Comparison of ENCODE assay signal across 22 cellular contexts in the genomic region with DNA sequence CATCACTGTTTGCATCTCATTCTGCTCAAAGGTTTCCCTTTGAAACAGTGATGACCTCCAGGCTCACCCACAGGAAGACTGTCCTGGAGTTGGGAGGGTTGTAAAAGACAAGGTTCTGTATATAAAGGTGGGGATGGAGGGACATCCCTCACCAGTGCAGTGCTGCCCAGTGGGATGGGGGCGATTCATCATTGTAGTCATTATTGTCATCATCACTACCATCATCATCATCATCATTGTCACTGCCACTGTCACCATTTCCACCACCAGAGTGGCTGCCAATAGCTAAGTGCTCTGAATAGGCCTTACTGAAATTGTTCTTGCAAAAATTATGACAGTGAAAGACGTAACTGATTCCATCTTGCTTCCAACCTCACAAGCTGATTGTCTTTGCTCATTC. TPM values are rescaled to one million over a fixed set of nuclear protein-coding genes. Genes with fewer than 3 reads are reported as not detected.
DNase-seq lines count a peak whose midpoint lies in the region; ATAC-seq, FAIRE-seq and TF ChIP-seq lines count a peak whose summit lies in the region.
"Had no signal": no experiment of that assay in that cellular context is flagged by ENCODE, and none has a peak within 500 bp of the region (broad histone marks: within the 10 kb centered on the region; RNA-seq: fewer than 3 reads in every experiment).

No MANE protein-coding gene starts in this region.

- no peak for DNase-seq in activated T-cell treated with anti-CD3 and anti-CD28 coated beads, Interleukin-2, amount 50 U/mL, for 72 hours
- no peak for DNase-seq in activated T-cell treated with anti-CD3 and anti-CD28 coated beads, Interleukin-2, amount 50 U/mL, for 24 hours
- peak; percentile 10 for DNase-seq in stimulated activated CD4-positive, alpha-beta T cell treated with anti-CD3 and anti-CD28 coated beads, Interleukin-1b, Interleukin-23, amount 100 ng/mL, for 48 hours
- no peak for DNase-seq in stimulated activated CD4-positive, alpha-beta T cell treated with anti-CD3 and anti-CD28 coated beads, Interleukin-2, amount 100 ng/mL, for 48 hours
- DNase-seq in neural progenitor cell (ENCODE audit: low spot score) (no peak), urothelium cell line (ENCODE audit: low spot score) (no peak), A172 (ENCODE audit: low spot score) (no peak)
- DNase-seq: Calu3; CD4-positive, alpha-beta memory T cell; COR-L47; DMS53; DMS79 treated with DMSO at 0.1 percent for 48 hours; GF-D8; H9 had no signal

- no peak overlapping the region for H2AFZ ChIP-seq in neural progenitor cell (replicated peaks)
- H2AFZ ChIP-seq: GM23338 had no signal

- H3K9me3 ChIP-seq in neural progenitor cell (ENCODE audit: low read depth), result no peaks in the 10 kb centered on the region
- H3K9me3 ChIP-seq: BLaER1 had no signal

- no peaks in the 10 kb centered on the region for H3K4me1 Mint-ChIP-seq in activated T-cell treated with anti-CD3 and anti-CD28 coated beads, Interleukin-2, amount 50 U/mL, for 72 hours (ENCODE audit: low read depth)
- no peaks in the 10 kb centered on the region for H3K4me1 Mint-ChIP-seq in activated T-cell treated with anti-CD3 and anti-CD28 coated beads, Interleukin-2, amount 50 U/mL, for 24 hours (ENCODE audit: low read depth)
- no peaks in the 10 kb centered on the region for H3K4me1 Mint-ChIP-seq in neural progenitor cell
- H3K4me1 Mint-ChIP-seq: B cell, CD14-positive monocyte had no signal

- H3K27me3 ChIP-seq in neural progenitor cell, result no peaks in the 10 kb centered on the region
- H3K27me3 ChIP-seq: BLaER1 had no signal

- H4K20me1 ChIP-seq in neural progenitor cell (ENCODE audit: low read depth), result no peaks in the 10 kb centered on the region
- H4K20me1 ChIP-seq: BLaER1 had no signal

- H3K4me3 ChIP-seq in neural progenitor cell, result no peak overlapping the region
- H3K4me3 ChIP-seq: BLaER1, GM23338 had no signal

- H3K36me3 Mint-ChIP-seq in activated T-cell treated with anti-CD3 and anti-CD28 coated beads, Interleukin-2, amount 50 U/mL, for 72 hours (ENCODE audit: insufficient read depth in 2 of 2), result no peaks in the 10 kb centered on the region
- H3K36me3 Mint-ChIP-seq in activated T-cell treated with anti-CD3 and anti-CD28 coated beads, Interleukin-2, amount 50 U/mL, for 24 hours (ENCODE audit: low read depth), result no peaks in the 10 kb centered on the region
- no peaks in the 10 kb centered on the region for H3K36me3 Mint-ChIP-seq in neural progenitor cell
- H3K36me3 Mint-ChIP-seq: CD14-positive monocyte; CD4-positive, alpha-beta memory T cell had no signal

- peak; percentile 15 to 64 for ATAC-seq in activated T-cell treated with anti-CD3 and anti-CD28 coated beads, Interleukin-2, amount 50 U/mL, for 72 hours (replicated peaks in 1 of 2)
- ATAC-seq: GM23338, HCT116 had no signal

- peak; percentile 58 for FAIRE-seq in urothelium cell line (lab: Jason Lieb, UNC)
- FAIRE-seq: A204.1, GM12891, GM18507 had no signal

- no peaks in the 10 kb centered on the region for H3K36me3 ChIP-seq in neural progenitor cell
- H3K36me3 ChIP-seq: BLaER1 had no signal

- H3K79me2 ChIP-seq in neural progenitor cell (ENCODE audit: low read depth), result no peaks in the 10 kb centered on the region

- H3K27ac ChIP-seq in neural progenitor cell, result no peak overlapping the region
- H3K27ac ChIP-seq: BLaER1 had no signal

- H3K4me1 ChIP-seq in neural progenitor cell, result no peaks in the 10 kb centered on the region
- H3K4me1 ChIP-seq: BLaER1 had no signal

- no peak overlapping the region for H3K4me2 ChIP-seq in neural progenitor cell
- H3K4me2 ChIP-seq: BLaER1, GM23338 had no signal

- no peak for TF ChIP-seq CTCF in neural progenitor cell (IDR thresholded peaks at IDR 0.05)

- no peak overlapping the region for H3K27ac Mint-ChIP-seq in activated T-cell treated with anti-CD3 and anti-CD28 coated beads, Interleukin-2, amount 50 U/mL, for 72 hours
- H3K27ac Mint-ChIP-seq in activated T-cell treated with anti-CD3 and anti-CD28 coated beads, Interleukin-2, amount 50 U/mL, for 24 hours, result no peak overlapping the region
- H3K27ac Mint-ChIP-seq in neural progenitor cell, result peak overlapping the region; percentile 46
- H3K27ac Mint-ChIP-seq: B cell; CD4-positive, alpha-beta memory T cell; GM23338; H9 had no signal

- H3F3A ChIP-seq in neural progenitor cell (ENCODE audit: low read depth), result no peaks in the 10 kb centered on the region

- H3K27me3 Mint-ChIP-seq in activated T-cell treated with anti-CD3 and anti-CD28 coated beads, Interleukin-2, amount 50 U/mL, for 72 hours (ENCODE audit: low read depth), result no peaks in the 10 kb centered on the region
- H3K27me3 Mint-ChIP-seq in activated T-cell treated with anti-CD3 and anti-CD28 coated beads, Interleukin-2, amount 50 U/mL, for 24 hours, result peaks cover 7% of the 10 kb centered on the region
- H3K27me3 Mint-ChIP-seq in neural progenitor cell (ENCODE audit: insufficient read depth, low read depth), result no peaks in the 10 kb centered on the region

- no peaks in the 10 kb centered on the region for H3K9me3 Mint-ChIP-seq in activated T-cell treated with anti-CD3 and anti-CD28 coated beads, Interleukin-2, amount 50 U/mL, for 72 hours
- H3K9me3 Mint-ChIP-seq in activated T-cell treated with anti-CD3 and anti-CD28 coated beads, Interleukin-2, amount 50 U/mL, for 24 hours, result no peaks in the 10 kb centered on the region
- no peaks in the 10 kb centered on the region for H3K9me3 Mint-ChIP-seq in neural progenitor cell
- H3K9me3 Mint-ChIP-seq: CD14-positive monocyte; CD4-positive, alpha-beta memory T cell; GM23338; H9 had no signal

- no peak overlapping the region for H3K9ac ChIP-seq in neural progenitor cell
- H3K9ac ChIP-seq: BLaER1 had no signal

- no peak overlapping the region for H3K4me3 Mint-ChIP-seq in activated T-cell treated with anti-CD3 and anti-CD28 coated beads, Interleukin-2, amount 50 U/mL, for 72 hours
- H3K4me3 Mint-ChIP-seq in activated T-cell treated with anti-CD3 and anti-CD28 coated beads, Interleukin-2, amount 50 U/mL, for 24 hours, result no peak overlapping the region
- no peak overlapping the region for H3K4me3 Mint-ChIP-seq in neural progenitor cell
- H3K4me3 Mint-ChIP-seq: B cell; CD14-positive monocyte; CD4-positive, alpha-beta memory T cell; GM23338; H9 had no signal

RNA-seq across cellular contexts. Expression of gene MRPS24, which starts 24.7 kb away (rescaled TPM):
- total RNA-seq in activated T-cell treated with anti-CD3 and anti-CD28 coated beads, Interleukin-2, amount 50 U/mL, for 72 hours, result 100 to 1,000 TPM in 1 of 2 donors, 10 to 100 TPM in 1; 82.7 to 100 TPM
- total RNA-seq in neural progenitor cell (ENCODE audit: low replicate concordance), result 54.6 and 60.6 TPM in 2 replicates
- total RNA-seq in A172 (2014; rRNA removed; shearing (Covaris generic)), result 230 and 294 TPM in 2 replicates
